ENCODE assay signal across 1 cellular context in genomic region chr5:72301557-72301956, GRCh38.
TF ChIP-seq lines count a peak whose summit lies in the region.

No MANE protein-coding gene starts in this region.

TF ChIP-seq in HepG2, 621 proteins besides CTCF, POLR2A, EP300 and RAD21:
- no peak for TF ChIP-seq SRY (CRISPR knock-in tag; IDR thresholded peaks at IDR 0.05)
- no peak for TF ChIP-seq HOXA9 (CRISPR knock-in tag; IDR thresholded peaks at IDR 0.05; ENCODE audit: borderline replicate concordance)
- no peak for TF ChIP-seq ZNF784 (CRISPR knock-in tag; IDR thresholded peaks at IDR 0.05; ENCODE audit: borderline replicate concordance)
- TF ChIP-seq JDP2 (CRISPR knock-in tag; IDR thresholded peaks at IDR 0.05; ENCODE audit: borderline replicate concordance), result no peak
- no peak for TF ChIP-seq HDAC2 (CRISPR knock-in tag; IDR thresholded peaks at IDR 0.05)
- no peak for TF ChIP-seq PLSCR1 (CRISPR knock-in tag; IDR thresholded peaks at IDR 0.05; ENCODE audit: borderline replicate concordance)
- no peak for TF ChIP-seq ZSCAN30 (CRISPR knock-in tag; IDR thresholded peaks at IDR 0.05)
- TF ChIP-seq MED1 (CRISPR knock-in tag; IDR thresholded peaks at IDR 0.05), result no peak
- TF ChIP-seq ZFP62 (CRISPR knock-in tag; IDR thresholded peaks at IDR 0.05), result no peak
- TF ChIP-seq MATR3 (CRISPR knock-in tag; IDR thresholded peaks at IDR 0.05), result no peak
- no peak for TF ChIP-seq ATF5 (CRISPR knock-in tag; IDR thresholded peaks at IDR 0.05; ENCODE audit: low read depth)
- TF ChIP-seq THYN1 (CRISPR knock-in tag; IDR thresholded peaks at IDR 0.05; ENCODE audit: borderline replicate concordance, low read depth), result no peak
- TF ChIP-seq ZNF850 (CRISPR knock-in tag; conservative IDR thresholded peaks at IDR 0.05), result no peak
- no peak for TF ChIP-seq MYNN (CRISPR knock-in tag; IDR thresholded peaks at IDR 0.05; ENCODE audit: low read depth)
- no peak for TF ChIP-seq TBP (CRISPR knock-in tag; IDR thresholded peaks at IDR 0.05)
- no peak for TF ChIP-seq POLR2AphosphoS2 (IDR thresholded peaks at IDR 0.05; ENCODE audit: low read depth, low read length)
- TF ChIP-seq CEBPB (IDR thresholded peaks at IDR 0.05; ENCODE audit: borderline replicate concordance, low read depth, low read length), result no peak
- no peak for TF ChIP-seq AHR (CRISPR knock-in tag; IDR thresholded peaks at IDR 0.05)
- no peak for TF ChIP-seq IRX3 (CRISPR knock-in tag; IDR thresholded peaks at IDR 0.05; ENCODE audit: borderline replicate concordance, low read depth)
